9 cellular contexts compared by ENCODE assay signal in the genomic region with DNA sequence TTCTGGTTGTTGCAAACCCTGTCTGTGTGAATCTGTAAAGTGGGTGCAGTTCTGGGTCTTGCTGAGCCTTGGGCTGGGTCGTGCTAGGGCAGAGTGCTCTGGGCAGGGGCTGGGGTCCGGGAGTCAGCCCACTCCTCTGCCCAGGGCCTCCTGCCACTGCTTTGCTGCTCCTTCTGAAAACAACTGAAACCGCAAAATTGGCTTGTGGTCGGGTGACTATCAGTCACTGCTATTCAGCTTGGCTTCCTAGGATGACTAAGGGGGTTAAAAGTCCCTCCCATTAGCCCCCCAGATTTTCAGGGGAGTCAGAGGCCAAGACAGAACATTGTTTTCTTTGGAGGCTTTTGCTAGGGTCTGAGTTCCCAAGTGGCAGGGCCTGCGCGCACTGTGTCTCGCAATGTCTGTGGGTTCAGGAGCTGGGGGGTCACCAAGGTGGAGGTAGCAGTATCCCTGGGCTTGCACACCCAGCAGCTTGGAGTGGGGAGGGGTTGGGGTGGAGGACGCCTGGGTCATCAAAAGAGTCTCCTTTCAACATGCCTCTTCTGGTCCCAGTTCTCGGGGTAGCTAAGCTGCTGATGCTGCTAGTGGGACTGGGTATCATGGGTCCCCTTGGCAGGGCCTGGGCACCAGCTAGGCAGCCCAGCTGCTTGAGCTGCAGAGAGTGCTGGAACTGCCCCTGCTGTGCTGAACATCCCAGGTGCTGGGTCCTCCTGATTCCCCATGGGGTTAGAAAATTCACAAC. TPM values are rescaled to one million over a fixed set of nuclear protein-coding genes. Genes with fewer than 3 reads are reported as not detected.
A peak's percentile ranks its signal among the peaks of the same experiment; 100 is the strongest.
DNase-seq lines count a peak whose midpoint lies in the region; ATAC-seq, FAIRE-seq and TF ChIP-seq lines count a peak whose summit lies in the region.
"Had no signal": no experiment of that assay in that cellular context is flagged by ENCODE, and none has a peak within 500 bp of the region (broad histone marks: within the 10 kb centered on the region; RNA-seq: fewer than 3 reads in every experiment).

No MANE protein-coding gene starts in this region.

- peaks cover 30% of the 10 kb centered on the region for H3K4me1 Mint-ChIP-seq in osteocyte (ENCODE audit: unreplicated experiment)

- FAIRE-seq in GM18507 (lab: Jason Lieb, UNC): peak; percentile 84

- H3K4me3 Mint-ChIP-seq in osteocyte (ENCODE audit: unreplicated experiment): no peak overlapping the region

- H3K9me3 Mint-ChIP-seq in osteocyte (ENCODE audit: unreplicated experiment): no peaks in the 10 kb centered on the region

- DNase-seq in GM18507 (ENCODE audit: extremely low spot score, insufficient read length, low read depth): no peak
- DNase-seq in RPMI7951 (ENCODE audit: low read depth): peak; percentile 73
- DNase-seq in activated naive CD8-positive, alpha-beta T cell treated with anti-CD3 and anti-CD28 coated beads, Interleukin-2, amount 50 U/mL, for 16 hours (ENCODE audit: low read depth, low spot score): peak; percentile 49
- DNase-seq in stimulated activated CD4-positive, alpha-beta T cell treated with anti-CD3 and anti-CD28 coated beads, Interleukin-2, amount 100 ng/mL, for 4 hours (ENCODE audit: low read depth): peak; percentile 72
- DNase-seq in NCI-H1436 treated with DMSO at 0.1 percent for 48 hours (lab: John Stamatoyannopoulos, UW): no peak
- DNase-seq in osteocyte (ENCODE audit: extremely low spot score, unreplicated experiment): no peak
- DNase-seq: upper lobe of right lung had no signal

- ATAC-seq in GM21528 (IDR thresholded peaks at IDR 0.05; ENCODE audit: low FRiP score, unreplicated experiment): no peak
- no peak for ATAC-seq in HG03439 (IDR thresholded peaks at IDR 0.05; ENCODE audit: unreplicated experiment)
- ATAC-seq: upper lobe of right lung had no signal

- TF ChIP-seq CTCF in osteocyte (IDR thresholded peaks at IDR 0.05): no peak

- no peak overlapping the region for H3K27ac Mint-ChIP-seq in osteocyte (ENCODE audit: unreplicated experiment)

- H3K27me3 Mint-ChIP-seq in osteocyte (ENCODE audit: unreplicated experiment): peaks cover 39% of the 10 kb centered on the region

- no peaks in the 10 kb centered on the region for H3K36me3 Mint-ChIP-seq in osteocyte (ENCODE audit: unreplicated experiment)

RNA-seq across cellular contexts. Expression of a gene that starts 13.5 kb away (rescaled TPM):
- not detected in 2 replicates for total RNA-seq in RPMI7951 (2014; rRNA removed; shearing (Covaris generic))
- total RNA-seq in osteocyte: not detected in 2 replicates

RNA-seq across cellular contexts. Expression of a gene that starts 25.6 kb away (rescaled TPM):
- 0.48 and 1.3 TPM in 2 replicates for total RNA-seq in RPMI7951 (2014; rRNA removed; shearing (Covaris generic))
- total RNA-seq in osteocyte: 16.5 and 17.4 TPM in 2 replicates

Comparison
In these comparisons a context has a peak if more than half of its experiments do, and no peak if none do; other contexts are left out.
1. DNase-seq: peak in RPMI7951 (single experiment), activated naive CD8-positive, alpha-beta T cell treated with anti-CD3 and anti-CD28 coated beads, Interleukin-2, amount 50 U/mL, for 16 hours (single experiment) and stimulated activated CD4-positive, alpha-beta T cell treated with anti-CD3 and anti-CD28 coated beads, Interleukin-2, amount 100 ng/mL, for 4 hours (single experiment); none in GM18507 (single experiment), NCI-H1436 treated with DMSO at 0.1 percent for 48 hours (single experiment) and osteocyte (single experiment).